ENCODE assay signal across 16 cellular contexts in the genomic region with DNA sequence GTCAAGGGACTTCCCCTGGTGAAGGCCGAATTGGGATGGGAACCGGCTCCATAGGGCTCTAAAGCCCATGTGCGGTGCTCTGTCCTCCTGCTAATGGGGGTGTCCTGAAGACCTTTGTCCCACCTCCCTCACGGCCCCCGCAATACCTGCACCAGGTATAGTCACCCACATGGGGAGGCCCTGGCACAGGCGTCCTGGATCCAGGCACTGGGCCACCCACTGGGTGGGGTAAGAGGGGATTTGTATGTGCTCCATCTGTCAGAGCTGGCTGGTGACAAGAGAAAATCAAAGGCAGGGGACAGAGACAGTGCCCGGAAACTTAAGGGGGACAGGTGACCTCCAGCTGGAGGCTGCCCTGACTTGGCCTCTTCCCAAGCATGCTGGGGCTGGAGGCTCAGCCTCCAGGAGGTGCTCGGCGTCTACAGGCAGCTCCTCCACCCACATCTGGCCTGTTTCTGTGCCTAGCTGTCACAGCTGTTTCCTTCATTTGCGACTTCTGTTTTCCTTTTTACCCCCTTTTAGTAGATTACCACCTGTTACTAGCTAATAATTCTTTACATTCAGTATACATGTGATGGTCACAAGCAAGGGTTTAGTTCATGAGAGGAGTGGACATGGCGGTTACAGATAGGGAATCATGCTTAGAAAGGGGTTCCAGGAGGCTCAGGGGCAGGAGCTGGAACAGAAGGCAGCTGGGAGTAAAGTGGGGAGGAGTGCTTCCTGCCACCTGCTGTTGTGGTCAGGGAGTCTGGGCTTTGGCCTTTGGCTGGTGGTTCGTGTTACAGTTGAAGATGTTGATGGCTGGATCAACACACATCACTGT. TPM values are rescaled to one million over a fixed set of nuclear protein-coding genes. Genes with fewer than 3 reads are reported as not detected.
DNase-seq lines count a peak whose midpoint lies in the region; ATAC-seq and TF ChIP-seq lines count a peak whose summit lies in the region.
"Had no signal": no experiment of that assay in that cellular context is flagged by ENCODE, and none has a peak within 500 bp of the region (broad histone marks: within the 10 kb centered on the region; RNA-seq: fewer than 3 reads in every experiment).

No MANE protein-coding gene starts in this region.

- H3K36me3 Mint-ChIP-seq in effector memory CD8-positive, alpha-beta T cell (ENCODE audit: insufficient read depth): peaks cover 14% of the 10 kb centered on the region
- peaks cover 18 to 71% (median 64%) of the 10 kb centered on the region in 5 donors for H3K36me3 Mint-ChIP-seq in naive thymus-derived CD4-positive, alpha-beta T cell

- no peak for TF ChIP-seq POLR2A in heart left ventricle (IDR thresholded peaks at IDR 0.05)
- TF ChIP-seq POLR2A in NB4 (IDR thresholded peaks at IDR 0.05; ENCODE audit: extremely low read depth, insufficient read length): no peak

- peaks cover 0 to 9% of the 10 kb centered on the region in 2 donors for H3K9me3 Mint-ChIP-seq in effector memory CD8-positive, alpha-beta T cell
- peaks cover 0 to 6% (median 3%) of the 10 kb centered on the region in 11 donors for H3K9me3 Mint-ChIP-seq in naive thymus-derived CD4-positive, alpha-beta T cell

- POLR2A ChIA-PET in naive thymus-derived CD4-positive, alpha-beta T cell (lab: Charles Lee): no interaction called here

- no peaks in the 10 kb centered on the region for H3K27me3 Mint-ChIP-seq in effector memory CD8-positive, alpha-beta T cell
- no peaks in the 10 kb centered on the region for H3K27me3 Mint-ChIP-seq in naive thymus-derived CD4-positive, alpha-beta T cell
- H3K27me3 Mint-ChIP-seq: stimulated activated memory B cell treated with anti-CD40 and anti-IgM and Interleukin-4, amounts not matched to agents 10 μg/mL and 1 μg/mL and 100 μg/mL, for 72 hours had no signal

- in situ Hi-C loops in astrocyte of the spinal cord (cut with HindIII; ENCODE audit: low sequenced_read_pairs): no loop called here

- H3K9me3 ChIP-seq in heart left ventricle: peaks cover 0 to 24% (median 0%) of the 10 kb centered on the region in 12 donors
- no peaks in the 10 kb centered on the region for H3K9me3 ChIP-seq in right cardiac atrium (ENCODE audit: control insufficient read depth, low read length)
- no peaks in the 10 kb centered on the region for H3K9me3 ChIP-seq in upper lobe of right lung
- no peaks in the 10 kb centered on the region for H3K9me3 ChIP-seq in naive thymus-derived CD4-positive, alpha-beta T cell (ENCODE audit: control insufficient read depth in 2 of 3, low read length in 3 of 3)
- H3K9me3 ChIP-seq: SK-N-SH had no signal

- no peak overlapping the region for H3K27ac Mint-ChIP-seq in effector memory CD8-positive, alpha-beta T cell
- H3K27ac Mint-ChIP-seq in naive thymus-derived CD4-positive, alpha-beta T cell: peak overlapping the region in 3 of 9 donors; percentile 7 to 41 (median 9)
- H3K27ac Mint-ChIP-seq: stimulated activated memory B cell treated with anti-CD40 and anti-IgM and Interleukin-4, amounts not matched to agents 10 μg/mL and 1 μg/mL and 100 μg/mL, for 72 hours had no signal

- peaks cover 0 to 7% of the 10 kb centered on the region in 2 donors for H3K4me1 Mint-ChIP-seq in effector memory CD8-positive, alpha-beta T cell (ENCODE audit: low read depth in 2 of 2)
- peaks cover 0 to 20% (median 0%) of the 10 kb centered on the region in 7 donors for H3K4me1 Mint-ChIP-seq in naive thymus-derived CD4-positive, alpha-beta T cell
- H3K4me1 Mint-ChIP-seq: stimulated activated memory B cell treated with anti-CD40 and anti-IgM and Interleukin-4, amounts not matched to agents 10 μg/mL and 1 μg/mL and 100 μg/mL, for 72 hours had no signal

- DNase-seq in heart left ventricle: peak in 2 of 5 donors; percentile 21 to 28
- no peak for DNase-seq in right cardiac atrium
- peak; percentile 44 for DNase-seq in NB4 (ENCODE audit: low read depth)
- DNase-seq in astrocyte of the spinal cord (ENCODE audit: low read depth, low spot score): peak; percentile 36
- no peak for DNase-seq in upper lobe of right lung
- no peak for DNase-seq in effector memory CD8-positive, alpha-beta T cell
- DNase-seq in naive thymus-derived CD4-positive, alpha-beta T cell: no peak
- DNase-seq in sciatic nerve (ENCODE audit: low spot score): no peak
- DNase-seq: activated CD4-positive, alpha-beta T cell treated with anti-CD3 and anti-CD28 coated beads for 48 hours; activated effector memory CD4-positive, alpha-beta T cell treated with anti-CD3 and anti-CD28 coated beads, Interleukin-2, amount 50 U/mL, for 16 hours; NCI-H69; SK-N-SH; stimulated activated CD4-positive, alpha-beta T cell treated with anti-CD3 and anti-CD28 coated beads, Interleukin-1b, Interleukin-23, amount 100 ng/mL, for 48 hours had no signal

- H3K4me1 ChIP-seq in heart left ventricle (no peaks in the 10 kb centered on the region), right cardiac atrium (ENCODE audit: control insufficient read depth, insufficient read depth, low read length) (no peaks in the 10 kb centered on the region), upper lobe of right lung (no peaks in the 10 kb centered on the region)
- H3K4me1 ChIP-seq in naive thymus-derived CD4-positive, alpha-beta T cell (ENCODE audit: control insufficient read depth in 2 of 2, insufficient read depth in 2 of 2, low read length in 2 of 2): no peaks in the 10 kb centered on the region
- H3K4me1 ChIP-seq: breast epithelium had no signal

- CTCF ChIA-PET in naive thymus-derived CD4-positive, alpha-beta T cell (lab: Charles Lee): no interaction called here

- ATAC-seq in heart left ventricle: peak; percentile 42 to 81 (median 63)
- ATAC-seq in right cardiac atrium: no peak
- ATAC-seq in upper lobe of right lung: peak; percentile 16
- ATAC-seq in effector memory CD8-positive, alpha-beta T cell (replicated peaks): no peak
- ATAC-seq in naive thymus-derived CD4-positive, alpha-beta T cell: no peak
- ATAC-seq in sciatic nerve: no peak
- ATAC-seq: stimulated activated memory B cell treated with anti-CD40 and anti-IgM and Interleukin-4, amounts not matched to agents 10 μg/mL and 1 μg/mL and 100 μg/mL, for 72 hours had no signal

- H3K27ac ChIP-seq in heart left ventricle (no peak overlapping the region), right cardiac atrium (ENCODE audit: low read length) (no peak overlapping the region), upper lobe of right lung (no peak overlapping the region)
- no peak overlapping the region for H3K27ac ChIP-seq in naive thymus-derived CD4-positive, alpha-beta T cell (ENCODE audit: low read depth, low read length)
- H3K27ac ChIP-seq: breast epithelium, epithelial cell of prostate had no signal

- H3K27me3 ChIP-seq in heart left ventricle (no peaks in the 10 kb centered on the region), right cardiac atrium (ENCODE audit: control insufficient read depth, insufficient read depth) (no peaks in the 10 kb centered on the region), upper lobe of right lung (no peaks in the 10 kb centered on the region)
- H3K27me3 ChIP-seq in naive thymus-derived CD4-positive, alpha-beta T cell (ENCODE audit: control insufficient read depth in 2 of 2, insufficient read depth in 2 of 2, low read length in 2 of 2): no peaks in the 10 kb centered on the region
- H3K27me3 ChIP-seq: breast epithelium had no signal

- peaks cover 0 to 7% (median 0%) of the 10 kb centered on the region in 9 donors for H3K36me3 ChIP-seq in heart left ventricle
- no peaks in the 10 kb centered on the region for H3K36me3 ChIP-seq in upper lobe of right lung
- H3K36me3 ChIP-seq in naive thymus-derived CD4-positive, alpha-beta T cell (ENCODE audit: control insufficient read depth in 2 of 3, insufficient read depth in 3 of 3, low read length in 3 of 3): peaks cover 0 to 40% (median 6%) of the 10 kb centered on the region in 3 experiments
- H3K36me3 ChIP-seq: breast epithelium had no signal

- intact Hi-C loops in heart left ventricle (cut with DNase I) (no loop called here), right cardiac atrium (cut with DNase I) (no loop called here), upper lobe of right lung (cut with DNase I) (no loop called here), sciatic nerve (cut with DNase I) (no loop called here)
- intact Hi-C loops in naive thymus-derived CD4-positive, alpha-beta T cell (cut with micrococcal nuclease): no loop called here

- H3K4me3 Mint-ChIP-seq in effector memory CD8-positive, alpha-beta T cell: no peak overlapping the region
- no peak overlapping the region for H3K4me3 Mint-ChIP-seq in naive thymus-derived CD4-positive, alpha-beta T cell
- H3K4me3 Mint-ChIP-seq: stimulated activated memory B cell treated with anti-CD40 and anti-IgM and Interleukin-4, amounts not matched to agents 10 μg/mL and 1 μg/mL and 100 μg/mL, for 72 hours had no signal

- 76 to 83% (median 82%) methylated on average over 9 to 12 of the region's 12 CpGs for WGBS in heart left ventricle, 4 donors
- 81% methylated on average over 12 of the region's 12 CpGs for WGBS in right cardiac atrium

- TF ChIP-seq CTCF in heart left ventricle (IDR thresholded peaks at IDR 0.05) (no peak), NB4 (IDR thresholded peaks at IDR 0.05; ENCODE audit: low read depth, low read length) (no peak), astrocyte of the spinal cord (IDR thresholded peaks at IDR 0.05; ENCODE audit: low read depth, low read length) (no peak), upper lobe of right lung (IDR thresholded peaks at IDR 0.05) (no peak)

- H3K4me3 ChIP-seq in heart left ventricle (no peak overlapping the region), right cardiac atrium (ENCODE audit: low read length) (no peak overlapping the region), NB4 (ENCODE audit: low read depth, low read length) (no peak overlapping the region), astrocyte of the spinal cord (ENCODE audit: low read depth, low read length) (no peak overlapping the region), upper lobe of right lung (no peak overlapping the region)
- H3K4me3 ChIP-seq in naive thymus-derived CD4-positive, alpha-beta T cell (ENCODE audit: low read length): no peak overlapping the region
- H3K4me3 ChIP-seq: breast epithelium had no signal

RNA-seq across cellular contexts. Expression of a gene that starts 2.3 kb away (rescaled TPM):
- total RNA-seq in heart left ventricle: under 1 TPM in 7 of 9 donors, not detected in 2; 0.15 to 0.84 (median 0.19) TPM
- under 1 TPM; 0.11 to 0.17 TPM for polyA plus RNA-seq in heart left ventricle
- under 1 TPM; 0.17 to 0.53 (median 0.25) TPM for total RNA-seq in right cardiac atrium
- polyA plus RNA-seq in right cardiac atrium: 0.25 TPM
- total RNA-seq in upper lobe of right lung: 0.78 TPM
- 1 to 10 TPM in 3 of 5 experiments, under 1 TPM in 2; 0.34 to 5.2 (median 2.9) TPM for total RNA-seq in naive thymus-derived CD4-positive, alpha-beta T cell
- polyA plus RNA-seq in naive thymus-derived CD4-positive, alpha-beta T cell: 1 to 10 TPM; 1.5 to 3.8 TPM
- 0.80 TPM for total RNA-seq in sciatic nerve

RNA-seq across cellular contexts. Expression of a gene that starts 31.4 kb away (rescaled TPM):
- total RNA-seq in heart left ventricle (1 to 10 TPM in 3 of 9 donors, under 1 TPM in 2, not detected in 4; 0.74 to 2.9 (median 1.1) TPM), right cardiac atrium (1 to 10 TPM in 2 of 4 donors, under 1 TPM in 2; 0.47 to 1.4 (median 0.88) TPM), upper lobe of right lung (3.6 TPM), sciatic nerve (5.4 TPM)
- polyA plus RNA-seq in heart left ventricle (under 1 TPM; 0.49 to 0.53 TPM), right cardiac atrium (1.2 TPM)
- 10 to 100 TPM in 4 of 5 experiments, 1 to 10 TPM in 1; 9.9 to 13.5 (median 11.4) TPM for total RNA-seq in naive thymus-derived CD4-positive, alpha-beta T cell
- 1 to 10 TPM; 5.0 to 9.6 TPM for polyA plus RNA-seq in naive thymus-derived CD4-positive, alpha-beta T cell

Comparison
In these comparisons a context has a peak if more than half of its experiments do, and no peak if none do; other contexts are left out.
1. ATAC-seq: peak in heart left ventricle (4 of 4) and upper lobe of right lung (single experiment); none in right cardiac atrium (0 of 2), effector memory CD8-positive, alpha-beta T cell (single experiment), naive thymus-derived CD4-positive, alpha-beta T cell (single experiment) and sciatic nerve (single experiment).
2. DNase-seq: peak in NB4 (single experiment) and astrocyte of the spinal cord (single experiment); none in right cardiac atrium (0 of 3), upper lobe of right lung (single experiment), effector memory CD8-positive, alpha-beta T cell (0 of 3), naive thymus-derived CD4-positive, alpha-beta T cell (0 of 9) and sciatic nerve (single experiment).